In the genomic region with DNA sequence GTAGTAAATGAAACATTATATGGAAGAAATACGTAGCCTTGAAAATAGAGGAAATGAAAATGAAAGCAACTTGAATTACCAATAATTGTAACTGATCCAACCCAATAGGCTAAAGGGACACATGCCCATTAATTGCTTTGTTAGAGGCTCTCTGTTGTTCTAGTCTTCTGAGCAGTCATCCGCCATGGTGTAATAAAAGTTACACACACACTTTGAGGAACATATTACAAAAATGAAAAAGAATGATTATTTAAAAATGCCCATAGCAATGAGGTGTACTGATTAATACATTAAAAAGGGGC, we compare ENCODE assay signal across 1 cellular context.
TF ChIP-seq lines count a peak whose summit lies in the region.

No MANE protein-coding gene starts in this region.

TF ChIP-seq in GM23338, 12 proteins besides CTCF, POLR2A, EP300 and RAD21 (continued from another document):
- TF ChIP-seq ZNF462 (CRISPR knock-in tag; IDR thresholded peaks at IDR 0.05) = no peak
- TF ChIP-seq EZH2 (IDR thresholded peaks at IDR 0.05; ENCODE audit: low read depth, unreplicated experiment) = no peak
- TF ChIP-seq NANOG (IDR thresholded peaks at IDR 0.05; ENCODE audit: borderline replicate concordance) = no peak
- no peak for TF ChIP-seq STAT1 (IDR thresholded peaks at IDR 0.05; ENCODE audit: unreplicated experiment)
- TF ChIP-seq, protein P1, sequence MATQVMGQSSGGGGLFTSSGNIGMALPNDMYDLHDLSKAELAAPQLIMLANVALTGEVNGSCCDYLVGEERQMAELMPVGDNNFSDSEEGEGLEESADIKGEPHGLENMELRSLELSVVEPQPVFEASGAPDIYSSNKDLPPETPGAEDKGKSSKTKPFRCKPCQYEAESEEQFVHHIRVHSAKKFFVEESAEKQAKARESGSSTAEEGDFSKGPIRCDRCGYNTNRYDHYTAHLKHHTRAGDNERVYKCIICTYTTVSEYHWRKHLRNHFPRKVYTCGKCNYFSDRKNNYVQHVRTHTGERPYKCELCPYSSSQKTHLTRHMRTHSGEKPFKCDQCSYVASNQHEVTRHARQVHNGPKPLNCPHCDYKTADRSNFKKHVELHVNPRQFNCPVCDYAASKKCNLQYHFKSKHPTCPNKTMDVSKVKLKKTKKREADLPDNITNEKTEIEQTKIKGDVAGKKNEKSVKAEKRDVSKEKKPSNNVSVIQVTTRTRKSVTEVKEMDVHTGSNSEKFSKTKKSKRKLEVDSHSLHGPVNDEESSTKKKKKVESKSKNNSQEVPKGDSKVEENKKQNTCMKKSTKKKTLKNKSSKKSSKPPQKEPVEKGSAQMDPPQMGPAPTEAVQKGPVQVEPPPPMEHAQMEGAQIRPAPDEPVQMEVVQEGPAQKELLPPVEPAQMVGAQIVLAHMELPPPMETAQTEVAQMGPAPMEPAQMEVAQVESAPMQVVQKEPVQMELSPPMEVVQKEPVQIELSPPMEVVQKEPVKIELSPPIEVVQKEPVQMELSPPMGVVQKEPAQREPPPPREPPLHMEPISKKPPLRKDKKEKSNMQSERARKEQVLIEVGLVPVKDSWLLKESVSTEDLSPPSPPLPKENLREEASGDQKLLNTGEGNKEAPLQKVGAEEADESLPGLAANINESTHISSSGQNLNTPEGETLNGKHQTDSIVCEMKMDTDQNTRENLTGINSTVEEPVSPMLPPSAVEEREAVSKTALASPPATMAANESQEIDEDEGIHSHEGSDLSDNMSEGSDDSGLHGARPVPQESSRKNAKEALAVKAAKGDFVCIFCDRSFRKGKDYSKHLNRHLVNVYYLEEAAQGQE (IDR thresholded peaks at IDR 0.05; ENCODE audit: unreplicated experiment) = no peak
- TF ChIP-seq POLR2AphosphoS5 (IDR thresholded peaks at IDR 0.05; ENCODE audit: low read depth) = no peak
